ENCODE assay signal across 8 cellular contexts in genomic region chr18:80108739-80109675, GRCh38. TPM values are rescaled to one million over a fixed set of nuclear protein-coding genes. Genes with fewer than 3 reads are reported as not detected.
DNase-seq lines count a peak whose midpoint lies in the region; ATAC-seq and TF ChIP-seq lines count a peak whose summit lies in the region.

A gene with protein sequence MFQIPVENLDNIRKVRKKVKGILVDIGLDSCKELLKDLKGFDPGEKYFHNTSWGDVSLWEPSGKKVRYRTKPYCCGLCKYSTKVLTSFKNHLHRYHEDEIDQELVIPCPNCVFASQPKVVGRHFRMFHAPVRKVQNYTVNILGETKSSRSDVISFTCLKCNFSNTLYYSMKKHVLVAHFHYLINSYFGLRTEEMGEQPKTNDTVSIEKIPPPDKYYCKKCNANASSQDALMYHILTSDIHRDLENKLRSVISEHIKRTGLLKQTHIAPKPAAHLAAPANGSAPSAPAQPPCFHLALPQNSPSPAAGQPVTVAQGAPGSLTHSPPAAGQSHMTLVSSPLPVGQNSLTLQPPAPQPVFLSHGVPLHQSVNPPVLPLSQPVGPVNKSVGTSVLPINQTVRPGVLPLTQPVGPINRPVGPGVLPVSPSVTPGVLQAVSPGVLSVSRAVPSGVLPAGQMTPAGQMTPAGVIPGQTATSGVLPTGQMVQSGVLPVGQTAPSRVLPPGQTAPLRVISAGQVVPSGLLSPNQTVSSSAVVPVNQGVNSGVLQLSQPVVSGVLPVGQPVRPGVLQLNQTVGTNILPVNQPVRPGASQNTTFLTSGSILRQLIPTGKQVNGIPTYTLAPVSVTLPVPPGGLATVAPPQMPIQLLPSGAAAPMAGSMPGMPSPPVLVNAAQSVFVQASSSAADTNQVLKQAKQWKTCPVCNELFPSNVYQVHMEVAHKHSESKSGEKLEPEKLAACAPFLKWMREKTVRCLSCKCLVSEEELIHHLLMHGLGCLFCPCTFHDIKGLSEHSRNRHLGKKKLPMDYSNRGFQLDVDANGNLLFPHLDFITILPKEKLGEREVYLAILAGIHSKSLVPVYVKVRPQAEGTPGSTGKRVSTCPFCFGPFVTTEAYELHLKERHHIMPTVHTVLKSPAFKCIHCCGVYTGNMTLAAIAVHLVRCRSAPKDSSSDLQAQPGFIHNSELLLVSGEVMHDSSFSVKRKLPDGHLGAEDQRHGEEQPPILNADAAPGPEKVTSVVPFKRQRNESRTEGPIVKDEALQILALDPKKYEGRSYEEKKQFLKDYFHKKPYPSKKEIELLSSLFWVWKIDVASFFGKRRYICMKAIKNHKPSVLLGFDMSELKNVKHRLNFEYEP (plus strand): TSS chr18:80109262. CDS start chr18:80117543, 8,281 bp downstream.

- H3K9me3 Mint-ChIP-seq in activated T-helper 1 cell treated with anti-CD3 and anti-CD28 coated beads, Interleukin-12 subunit alpha, Interleukin-12 subunit beta, Interleukin-2, Interleukin-4 antibody, amounts not matched to agents 30 ng/mL and 10 ng/mL and 1 ng/mL, durations not matched to agents 14 hours and 24 hours and 36 hours, result no peaks in the 10 kb centered on the region
- H3K9me3 Mint-ChIP-seq in natural killer cell, result no peaks in the 10 kb centered on the region

- peak within 1 kb of the TSS; percentile 86 for H3K27ac Mint-ChIP-seq in activated T-helper 1 cell treated with anti-CD3 and anti-CD28 coated beads, Interleukin-12 subunit alpha, Interleukin-12 subunit beta, Interleukin-2, Interleukin-4 antibody, amounts not matched to agents 30 ng/mL and 10 ng/mL and 1 ng/mL, durations not matched to agents 14 hours and 24 hours and 36 hours
- peak within 1 kb of the TSS; percentile 10 to 92 for H3K27ac Mint-ChIP-seq in natural killer cell

- DNase-seq in DMS79 (lab: John Stamatoyannopoulos, UW) (peak; percentile 58), KG1 (lab: John Stamatoyannopoulos, UW) (peak; percentile 95), RPMI7951 (ENCODE audit: low read depth) (peak; percentile 93), fibroblast of peridontal ligament (ENCODE audit: extremely low read depth) (peak; percentile 95), natural killer cell (peak; percentile 79)
- peak; percentile 81 for DNase-seq in activated T-helper 1 cell treated with anti-CD3 and anti-CD28 coated beads, Interleukin-12 subunit alpha, Interleukin-12 subunit beta, Interleukin-2, Interleukin-4 antibody, amounts not matched to agents 30 ng/mL and 10 ng/mL and 1 ng/mL, durations not matched to agents 14 hours and 24 hours and 36 hours (ENCODE audit: low spot score)
- DNase-seq in stimulated activated naive CD4-positive, alpha-beta T cell treated with Interleukin-2 at 50 U/mL for 16 hours (lab: John Stamatoyannopoulos, UW), result peak; percentile 78

- no peak for TF ChIP-seq CTCF in natural killer cell (IDR thresholded peaks at IDR 0.05)

- H3K4me1 Mint-ChIP-seq in activated T-helper 1 cell treated with anti-CD3 and anti-CD28 coated beads, Interleukin-12 subunit alpha, Interleukin-12 subunit beta, Interleukin-2, Interleukin-4 antibody, amounts not matched to agents 30 ng/mL and 10 ng/mL and 1 ng/mL, durations not matched to agents 14 hours and 24 hours and 36 hours (ENCODE audit: low read depth), result peaks cover 24% of the 10 kb centered on the region
- H3K4me1 Mint-ChIP-seq in natural killer cell, result peaks cover 11 to 25% of the 10 kb centered on the region in 2 donors

- intact Hi-C loops in activated T-helper 1 cell treated with anti-CD3 and anti-CD28 coated beads, Interleukin-12 subunit alpha, Interleukin-12 subunit beta, Interleukin-2, Interleukin-4 antibody, amounts not matched to agents 30 ng/mL and 10 ng/mL and 1 ng/mL, durations not matched to agents 14 hours and 24 hours and 36 hours (cut with micrococcal nuclease), result loop anchor here (1.0 to 2.0 kb wide), 5 partner anchors 38 to 430 kb away; partner anchors contain the start of genes CTDP1, RBFA, SLC66A2 and TXNL4A
- intact Hi-C loops in natural killer cell (cut with micrococcal nuclease), result loop anchor here (5.0 kb wide), 1 partner anchor 77 kb away; the partner anchor contains the start of gene RBFA

- H3K36me3 Mint-ChIP-seq in activated T-helper 1 cell treated with anti-CD3 and anti-CD28 coated beads, Interleukin-12 subunit alpha, Interleukin-12 subunit beta, Interleukin-2, Interleukin-4 antibody, amounts not matched to agents 30 ng/mL and 10 ng/mL and 1 ng/mL, durations not matched to agents 14 hours and 24 hours and 36 hours (ENCODE audit: low read depth), result peaks cover 12% of the 10 kb centered on the region
- no peaks in the 10 kb centered on the region for H3K36me3 Mint-ChIP-seq in natural killer cell

- H3K4me3 Mint-ChIP-seq in activated T-helper 1 cell treated with anti-CD3 and anti-CD28 coated beads, Interleukin-12 subunit alpha, Interleukin-12 subunit beta, Interleukin-2, Interleukin-4 antibody, amounts not matched to agents 30 ng/mL and 10 ng/mL and 1 ng/mL, durations not matched to agents 14 hours and 24 hours and 36 hours, result peak within 1 kb of the TSS; percentile 86
- H3K4me3 Mint-ChIP-seq in natural killer cell, result peak within 1 kb of the TSS; percentile 84

- H3K27me3 Mint-ChIP-seq in activated T-helper 1 cell treated with anti-CD3 and anti-CD28 coated beads, Interleukin-12 subunit alpha, Interleukin-12 subunit beta, Interleukin-2, Interleukin-4 antibody, amounts not matched to agents 30 ng/mL and 10 ng/mL and 1 ng/mL, durations not matched to agents 14 hours and 24 hours and 36 hours (ENCODE audit: insufficient read depth), result peaks cover 6% of the 10 kb centered on the region
- H3K27me3 Mint-ChIP-seq in natural killer cell (ENCODE audit: low read depth in 2 of 2), result peaks cover 0 to 3% of the 10 kb centered on the region in 2 donors

- ATAC-seq in GM21723 (IDR thresholded peaks at IDR 0.05; ENCODE audit: unreplicated experiment) (peak; percentile 67), natural killer cell (peak; percentile 82 to 87 (median 83))

RNA-seq across cellular contexts. Expression of the gene that starts here (rescaled TPM):
- 10.8 and 12.9 TPM in 2 replicates for total RNA-seq in RPMI7951 (2014; rRNA removed; shearing (Covaris generic))
- total RNA-seq in activated T-helper 1 cell treated with anti-CD3 and anti-CD28 coated beads, Interleukin-12 subunit alpha, Interleukin-12 subunit beta, Interleukin-2, Interleukin-4 antibody, amounts not matched to agents 30 ng/mL and 10 ng/mL and 1 ng/mL, durations not matched to agents 14 hours and 24 hours and 36 hours, result 29.0 TPM in 2 replicates
- total RNA-seq in natural killer cell, result 10 to 100 TPM; 31.2 to 39.2 (median 31.4) TPM

Comparison
In these comparisons a context has a peak if more than half of its experiments do, and no peak if none do; other contexts are left out.
1. Peak in every context shown above with its lines: DNase-seq and ATAC-seq.